Comparison of ENCODE assay signal across 13 cellular contexts in genomic region chr18:2916184-2916583, GRCh38.
DNase-seq lines count a peak whose midpoint lies in the region; ATAC-seq and TF ChIP-seq lines count a peak whose summit lies in the region.
"Had no signal": no experiment of that assay in that cellular context is flagged by ENCODE, and none has a peak within 500 bp of the region (broad histone marks: within the 10 kb centered on the region; RNA-seq: fewer than 3 reads in every experiment).

No MANE protein-coding gene starts in this region.

- H3K4me3 ChIP-seq in breast epithelium (no peak overlapping the region), vagina (no peak overlapping the region)
- H3K4me3 ChIP-seq: gastroesophageal sphincter, lower lobe of right lung had no signal

- H3K27me3 Mint-ChIP-seq in MCF 10A (ENCODE audit: insufficient read depth, unreplicated experiment) = no peaks in the 10 kb centered on the region
- no peaks in the 10 kb centered on the region for H3K27me3 Mint-ChIP-seq in activated naive CD8-positive, alpha-beta T cell

- H3K4me3 Mint-ChIP-seq in MCF 10A (ENCODE audit: unreplicated experiment) = no peak overlapping the region
- H3K4me3 Mint-ChIP-seq in activated naive CD8-positive, alpha-beta T cell = no peak overlapping the region

- TF ChIP-seq POLR2A in breast epithelium (IDR thresholded peaks at IDR 0.05) = no peak
- TF ChIP-seq POLR2A in vagina (IDR thresholded peaks at IDR 0.05) = no peak

- peaks cover 10% of the 10 kb centered on the region for H3K36me3 Mint-ChIP-seq in MCF 10A (ENCODE audit: insufficient read depth, unreplicated experiment)
- H3K36me3 Mint-ChIP-seq in activated naive CD8-positive, alpha-beta T cell = peaks cover 2% of the 10 kb centered on the region

- H3K36me3 ChIP-seq in breast epithelium (peaks cover 5% of the 10 kb centered on the region), vagina (peaks cover 0 to 43% of the 10 kb centered on the region in 2 donors)

- H3K27ac ChIP-seq in breast epithelium = peak overlapping the region; percentile 10 to 15
- H3K27ac ChIP-seq in vagina = peak overlapping the region; percentile 29
- H3K27ac ChIP-seq: gastroesophageal sphincter had no signal

- CTCF ChIA-PET in MCF 10A (lab: Yijun Ruan, JAX) = interaction anchor here (1.1 to 1.2 kb wide), 2 partner anchors 17 to 330 kb away, joined by 3 to 4 read pairs; no protein-coding TSS in a partner anchor

- no peak for ATAC-seq in HG02885 (IDR thresholded peaks at IDR 0.05; ENCODE audit: poor library complexity, unreplicated experiment)
- ATAC-seq: gastroesophageal sphincter, lower lobe of right lung had no signal

- no peaks in the 10 kb centered on the region for H3K9me3 ChIP-seq in breast epithelium
- no peaks in the 10 kb centered on the region for H3K9me3 ChIP-seq in vagina
- H3K9me3 ChIP-seq: gastroesophageal sphincter, lower lobe of right lung had no signal

- no peaks in the 10 kb centered on the region for H3K9me3 Mint-ChIP-seq in MCF 10A (ENCODE audit: unreplicated experiment)
- H3K9me3 Mint-ChIP-seq in activated naive CD8-positive, alpha-beta T cell (ENCODE audit: low read depth) = no peaks in the 10 kb centered on the region

- no peaks in the 10 kb centered on the region for H3K4me1 Mint-ChIP-seq in MCF 10A (ENCODE audit: insufficient read depth, unreplicated experiment)
- H3K4me1 Mint-ChIP-seq in activated naive CD8-positive, alpha-beta T cell (ENCODE audit: low read depth) = peaks cover 21% of the 10 kb centered on the region

- no peak overlapping the region for H3K27ac Mint-ChIP-seq in MCF 10A (ENCODE audit: low read depth, unreplicated experiment)
- peak overlapping the region; percentile 86 for H3K27ac Mint-ChIP-seq in activated naive CD8-positive, alpha-beta T cell

- POLR2A ChIA-PET in MCF 10A (lab: Yijun Ruan, JAX) = interaction anchor here (0.6 to 1.9 kb wide), 2 partner anchors 332 to 1411 kb away, joined by 3 to 4 read pairs; partner anchors contain the start of gene MYL12A

- DNase-seq in breast epithelium (ENCODE audit: low spot score in 2 of 2) = no peak
- no peak for DNase-seq in MCF 10A (ENCODE audit: unreplicated experiment)
- DNase-seq in lung microvascular endothelial cell (ENCODE audit: low read depth in 2 of 2) = peak; percentile 28 to 50
- DNase-seq in vagina (ENCODE audit: extremely low spot score in 2 of 2) = peak; percentile 28 to 37
- no peak for DNase-seq in NCI-H2227 (lab: John Stamatoyannopoulos, UW; ENCODE audit: unreplicated experiment)
- DNase-seq in GOT3 (lab: John Stamatoyannopoulos, UW) = no peak
- DNase-seq: AML-193; HCEC 1CT; lower lobe of right lung; stimulated activated CD4-positive, alpha-beta T cell treated with anti-CD3 and anti-CD28 coated beads, Interleukin-4, amount 100 ng/mL, for 4 hours had no signal

- intact Hi-C loops in breast epithelium (cut with DNase I; ENCODE audit: low total_unique reads) = no loop called here
- intact Hi-C loops in MCF 10A (cut with micrococcal nuclease) = no loop called here
- intact Hi-C loops in vagina (cut with DNase I) = loop anchor here (10.0 kb wide), 1 partner anchor 61 kb away; no protein-coding TSS in a partner anchor

- TF ChIP-seq CTCF in breast epithelium (IDR thresholded peaks at IDR 0.05) (no peak), MCF 10A (IDR thresholded peaks at IDR 0.05; ENCODE audit: unreplicated experiment) (no peak), vagina (IDR thresholded peaks at IDR 0.05) (no peak)

- no TSS peak for BruUV-seq in MCF 10A (replicated peaks; lab: Mats Ljungman, UMichigan)

- no peaks in the 10 kb centered on the region for H3K27me3 ChIP-seq in breast epithelium
- no peaks in the 10 kb centered on the region for H3K27me3 ChIP-seq in vagina

- H3K4me1 ChIP-seq in breast epithelium (no peaks in the 10 kb centered on the region), vagina (peaks cover 17% of the 10 kb centered on the region)

Comparison
In these comparisons a context has a peak if more than half of its experiments do, and no peak if none do; other contexts are left out.
1. DNase-seq: peak in lung microvascular endothelial cell (2 of 2) and vagina (2 of 2); none in breast epithelium (0 of 2), MCF 10A (single experiment), NCI-H2227 (single experiment) and GOT3 (single experiment).